12 cellular contexts compared by ENCODE assay signal in the genomic region with DNA sequence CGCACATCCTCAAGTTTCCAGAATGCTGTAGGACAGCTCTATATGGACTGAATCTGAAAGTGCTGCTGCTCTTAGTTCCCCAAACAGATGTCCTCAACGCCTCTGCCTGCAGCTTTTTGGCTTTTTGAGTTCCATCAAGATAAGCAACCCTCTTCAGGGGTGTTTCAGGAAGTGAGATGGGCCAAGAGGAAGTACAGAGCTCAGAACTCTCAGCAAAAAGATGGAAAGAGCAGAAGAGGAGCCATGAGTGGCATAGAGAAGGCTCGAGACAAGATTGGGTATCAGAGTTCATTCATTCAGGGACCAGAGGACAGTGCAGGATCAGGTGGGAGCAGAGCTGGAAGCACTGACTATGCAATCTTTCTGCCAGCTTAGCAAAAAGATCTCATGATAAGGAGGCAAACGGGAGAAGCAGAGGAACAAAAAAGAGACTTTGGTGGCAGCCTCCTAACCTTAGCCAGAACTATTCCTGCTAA. TPM values are rescaled to one million over a fixed set of nuclear protein-coding genes. Genes with fewer than 3 reads are reported as not detected.
DNase-seq lines count a peak whose midpoint lies in the region; ATAC-seq and TF ChIP-seq lines count a peak whose summit lies in the region.
"Had no signal": no experiment of that assay in that cellular context is flagged by ENCODE, and none has a peak within 500 bp of the region (broad histone marks: within the 10 kb centered on the region; RNA-seq: fewer than 3 reads in every experiment).

A gene (minus strand): TSS at position 49 of the 476 bp plus-strand sequence. CDS start 279 bp downstream, outside the sequence.
A gene (minus strand): TSS at position 49 of the 476 bp plus-strand sequence. CDS start 279 bp downstream, outside the sequence.

- no peak for TF ChIP-seq CTCF in CD8-positive, alpha-beta T cell (IDR thresholded peaks at IDR 0.05)
- TF ChIP-seq CTCF in gastrocnemius medialis (IDR thresholded peaks at IDR 0.05 in 4 of 5, conservative IDR thresholded peaks at IDR 0.05 in 1 of 5): no peak

- peaks cover 54% of the 10 kb centered on the region for H3K4me1 ChIP-seq in CD8-positive, alpha-beta T cell (ENCODE audit: insufficient read depth, low read length)
- peaks cover 14 to 16% of the 10 kb centered on the region in 2 donors for H3K4me1 ChIP-seq in gastrocnemius medialis

- CTCF ChIA-PET in CD8-positive, alpha-beta T cell (lab: Charles Lee): interaction anchor here (0.8 to 1.4 kb wide), 7 partner anchors 21 to 239 kb away, joined by 3 to 4 read pairs (median 3); no protein-coding TSS in a partner anchor

- H3K4me3 Mint-ChIP-seq in CD8-positive, alpha-beta T cell: peak within 1 kb of the TSS; percentile 22
- H3K4me3 Mint-ChIP-seq in activated naive CD8-positive, alpha-beta T cell treated with anti-CD3 and anti-CD28 coated beads, Interleukin-2, amount 10 ng/mL, durations not matched to agents 7 days and 5 days: peak within 1 kb of the TSS; percentile 6
- H3K4me3 Mint-ChIP-seq in naive thymus-derived CD8-positive, alpha-beta T cell: peak within 1 kb of the TSS in 9 of 10 donors; percentile 16 to 73 (median 40)

- no peaks in the 10 kb centered on the region for H3K36me3 ChIP-seq in CD8-positive, alpha-beta T cell (ENCODE audit: insufficient read depth, low read length)
- H3K36me3 ChIP-seq in KOPT-K1 (ENCODE audit: insufficient read depth, low read length) (no peaks in the 10 kb centered on the region), gastrocnemius medialis (no peaks in the 10 kb centered on the region)
- H3K36me3 ChIP-seq: SJSA1 had no signal

- H3K4me3 ChIP-seq in CD8-positive, alpha-beta T cell (ENCODE audit: low read depth, low read length): no peak within 1 kb of the TSS
- H3K4me3 ChIP-seq in gastrocnemius medialis: peak within 1 kb of the TSS in 1 of 4 donors; percentile 22
- H3K4me3 ChIP-seq: SJSA1 had no signal

- peaks cover 57% of the 10 kb centered on the region for H3K4me1 Mint-ChIP-seq in CD8-positive, alpha-beta T cell (ENCODE audit: low read depth)
- peaks cover 47% of the 10 kb centered on the region for H3K4me1 Mint-ChIP-seq in activated naive CD8-positive, alpha-beta T cell treated with anti-CD3 and anti-CD28 coated beads, Interleukin-2, amount 10 ng/mL, durations not matched to agents 7 days and 5 days
- H3K4me1 Mint-ChIP-seq in naive thymus-derived CD8-positive, alpha-beta T cell: peaks cover 31 to 68% (median 60%) of the 10 kb centered on the region in 4 donors

- H3K36me3 Mint-ChIP-seq in CD8-positive, alpha-beta T cell: no peaks in the 10 kb centered on the region
- peaks cover 3% of the 10 kb centered on the region for H3K36me3 Mint-ChIP-seq in activated naive CD8-positive, alpha-beta T cell treated with anti-CD3 and anti-CD28 coated beads, Interleukin-2, amount 10 ng/mL, durations not matched to agents 7 days and 5 days
- H3K36me3 Mint-ChIP-seq in naive thymus-derived CD8-positive, alpha-beta T cell: no peaks in the 10 kb centered on the region

- no peak for ATAC-seq in CD8-positive, alpha-beta T cell
- ATAC-seq in activated naive CD8-positive, alpha-beta T cell treated with anti-CD3 and anti-CD28 coated beads, Interleukin-2, amount 10 ng/mL, durations not matched to agents 7 days and 5 days (ENCODE audit: low read depth): no peak
- ATAC-seq in naive thymus-derived CD8-positive, alpha-beta T cell: no peak
- ATAC-seq in gastrocnemius medialis: no peak

- H3K9me3 ChIP-seq in CD8-positive, alpha-beta T cell (ENCODE audit: low read length): no peaks in the 10 kb centered on the region
- H3K9me3 ChIP-seq in KOPT-K1 (ENCODE audit: insufficient read depth, low read length, poor library complexity, severe bottlenecking) (no peaks in the 10 kb centered on the region), gastrocnemius medialis (no peaks in the 10 kb centered on the region)
- H3K9me3 ChIP-seq: SJSA1 had no signal

- H3K27ac ChIP-seq in CD8-positive, alpha-beta T cell (ENCODE audit: low read depth, low read length): no peak within 1 kb of the TSS
- H3K27ac ChIP-seq in KOPT-K1 (ENCODE audit: low read depth, low read length, poor library complexity, severe bottlenecking): peak within 1 kb of the TSS; percentile 64
- H3K27ac ChIP-seq in gastrocnemius medialis: no peak within 1 kb of the TSS
- H3K27ac ChIP-seq: epithelial cell of prostate, SJSA1 had no signal

- peak in 1 of 2 donors; percentile 37 for TF ChIP-seq POLR2A in gastrocnemius medialis (IDR thresholded peaks at IDR 0.05)

- intact Hi-C loops in CD8-positive, alpha-beta T cell (cut with DNase I, micrococcal nuclease): no loop called here
- intact Hi-C loops in gastrocnemius medialis (cut with DNase I; ENCODE audit: low total_unique reads): no loop called here

- no peaks in the 10 kb centered on the region for H3K9me3 Mint-ChIP-seq in CD8-positive, alpha-beta T cell
- H3K9me3 Mint-ChIP-seq in activated naive CD8-positive, alpha-beta T cell treated with anti-CD3 and anti-CD28 coated beads, Interleukin-2, amount 10 ng/mL, durations not matched to agents 7 days and 5 days: peaks cover 6% of the 10 kb centered on the region
- H3K9me3 Mint-ChIP-seq in naive thymus-derived CD8-positive, alpha-beta T cell: no peaks in the 10 kb centered on the region

- H3K27ac Mint-ChIP-seq in CD8-positive, alpha-beta T cell: peak within 1 kb of the TSS; percentile 52
- H3K27ac Mint-ChIP-seq in activated naive CD8-positive, alpha-beta T cell treated with anti-CD3 and anti-CD28 coated beads, Interleukin-2, amount 10 ng/mL, durations not matched to agents 7 days and 5 days: peak within 1 kb of the TSS; percentile 78
- peak within 1 kb of the TSS; percentile 2 to 92 (median 65) for H3K27ac Mint-ChIP-seq in naive thymus-derived CD8-positive, alpha-beta T cell

- DNase-seq in CD8-positive, alpha-beta T cell: no peak
- DNase-seq in activated naive CD8-positive, alpha-beta T cell treated with anti-CD3 and anti-CD28 coated beads, Interleukin-2, amount 10 ng/mL, durations not matched to agents 7 days and 5 days: no peak
- no peak for DNase-seq in naive thymus-derived CD8-positive, alpha-beta T cell
- DNase-seq in activated T-cell treated with anti-CD3 and anti-CD28 coated beads for 4 hours: no peak
- no peak for DNase-seq in gastrocnemius medialis
- DNase-seq in NCI-H748 (lab: John Stamatoyannopoulos, UW; ENCODE audit: unreplicated experiment): no peak
- no peak for DNase-seq in cerebellum (ENCODE audit: low spot score)
- DNase-seq: activated gamma-delta T cell, kidney glomerular epithelial cell had no signal

- H3K27me3 Mint-ChIP-seq in CD8-positive, alpha-beta T cell (ENCODE audit: low read depth): no peaks in the 10 kb centered on the region
- no peaks in the 10 kb centered on the region for H3K27me3 Mint-ChIP-seq in activated naive CD8-positive, alpha-beta T cell treated with anti-CD3 and anti-CD28 coated beads, Interleukin-2, amount 10 ng/mL, durations not matched to agents 7 days and 5 days
- no peaks in the 10 kb centered on the region for H3K27me3 Mint-ChIP-seq in naive thymus-derived CD8-positive, alpha-beta T cell

- no peaks in the 10 kb centered on the region for H3K27me3 ChIP-seq in CD8-positive, alpha-beta T cell (ENCODE audit: insufficient read depth, low read length)
- H3K27me3 ChIP-seq in gastrocnemius medialis: no peaks in the 10 kb centered on the region
- H3K27me3 ChIP-seq: SJSA1 had no signal

- in situ Hi-C loops in gastrocnemius medialis (cut with MboI; ENCODE audit: low sequenced_read_pairs in 4 of 4): loop anchor here in 2 of 4 donors (10.0 kb wide), 2 partner anchors 121 to 151 kb away; no protein-coding TSS in a partner anchor

- POLR2A ChIA-PET in CD8-positive, alpha-beta T cell (lab: Charles Lee): interaction anchor here (0.8 to 1.4 kb wide), 3 partner anchors 32 to 90 kb away, joined by 3 to 4 read pairs (median 3); no protein-coding TSS in a partner anchor
- POLR2A ChIA-PET in activated naive CD8-positive, alpha-beta T cell treated with anti-CD3 and anti-CD28 coated beads, Interleukin-2, amount 10 ng/mL, durations not matched to agents 7 days and 5 days (lab: Charles Lee): interaction anchor here (0.9 to 1.7 kb wide), 4 partner anchors 8 to 161 kb away, joined by 3 read pairs; no protein-coding TSS in a partner anchor
- POLR2A ChIA-PET in naive thymus-derived CD8-positive, alpha-beta T cell (lab: Charles Lee): interaction anchor here (0.8 to 1.5 kb wide), 4 partner anchors 13 to 307 kb away, joined by 3 to 7 read pairs (median 3); no protein-coding TSS in a partner anchor

RNA-seq across cellular contexts. Expression of the first gene that starts in this region (rescaled TPM):
- total RNA-seq in CD8-positive, alpha-beta T cell: not detected
- total RNA-seq in activated naive CD8-positive, alpha-beta T cell treated with anti-CD3 and anti-CD28 coated beads, Interleukin-2, amount 10 ng/mL, durations not matched to agents 7 days and 5 days: under 1 TPM in 1 of 2 experiments, not detected in 1; 0.20 TPM
- under 1 TPM in 1 of 2 experiments, not detected in 1; 0.62 TPM for total RNA-seq in naive thymus-derived CD8-positive, alpha-beta T cell
- polyA plus RNA-seq in naive thymus-derived CD8-positive, alpha-beta T cell: not detected
- total RNA-seq in gastrocnemius medialis: 1 to 10 TPM; 1.0 to 4.1 (median 2.1) TPM
- total RNA-seq in cerebellum: 1.1 TPM
- total RNA-seq: SJSA1 had no signal

RNA-seq across cellular contexts. Expression of the second gene that starts in this region (rescaled TPM):
- not detected for total RNA-seq in CD8-positive, alpha-beta T cell
- under 1 TPM in 1 of 2 experiments, not detected in 1; 0.42 TPM for total RNA-seq in activated naive CD8-positive, alpha-beta T cell treated with anti-CD3 and anti-CD28 coated beads, Interleukin-2, amount 10 ng/mL, durations not matched to agents 7 days and 5 days
- total RNA-seq in naive thymus-derived CD8-positive, alpha-beta T cell: not detected
- polyA plus RNA-seq in naive thymus-derived CD8-positive, alpha-beta T cell: not detected
- total RNA-seq in gastrocnemius medialis (under 1 TPM in 3 of 4 donors, not detected in 1; 0.51 to 0.67 (median 0.55) TPM), cerebellum (3.4 TPM)
- total RNA-seq: SJSA1 had no signal
